ENCODE assay signal across 23 cellular contexts in genomic region chr6:35059606-35060355, GRCh38.
A peak's percentile ranks its signal among the peaks of the same experiment; 100 is the strongest.
DNase-seq lines count a peak whose midpoint lies in the region; ATAC-seq and TF ChIP-seq lines count a peak whose summit lies in the region.
"Had no signal": no experiment of that assay in that cellular context is flagged by ENCODE, and none has a peak within 500 bp of the region (broad histone marks: within the 10 kb centered on the region; RNA-seq: fewer than 3 reads in every experiment).

No MANE protein-coding gene starts in this region.

- peaks cover 3% of the 10 kb centered on the region for H3K27me3 Mint-ChIP-seq in brain
- H3K27me3 Mint-ChIP-seq: activated CD4-positive, alpha-beta memory T cell treated with anti-CD3 and anti-CD28 coated beads for 36 hours; activated naive CD8-positive, alpha-beta T cell treated with anti-CD3 and anti-CD28 coated beads for 36 hours; central memory CD8-positive, alpha-beta T cell had no signal

- H3K4me1 Mint-ChIP-seq in brain: peaks cover 79% of the 10 kb centered on the region

- ATAC-seq in Right ventricle myocardium inferior (no peak), left cardiac atrium (no peak), HG02588 (IDR thresholded peaks at IDR 0.05; ENCODE audit: unreplicated experiment) (no peak), HG03159 (IDR thresholded peaks at IDR 0.05; ENCODE audit: unreplicated experiment) (no peak)

- no peaks in the 10 kb centered on the region for H3K9me3 ChIP-seq in spleen
- H3K9me3 ChIP-seq: prostate gland had no signal

- TF ChIP-seq POLR2A in spleen (IDR thresholded peaks at IDR 0.05): no peak

- H3K4me3 Mint-ChIP-seq in brain: peak overlapping the region in 3 of 5 experiments; percentile 57 to 64 (median 64)
- H3K4me3 Mint-ChIP-seq: activated CD4-positive, alpha-beta memory T cell treated with anti-CD3 and anti-CD28 coated beads for 36 hours; activated naive CD8-positive, alpha-beta T cell treated with anti-CD3 and anti-CD28 coated beads for 36 hours; CD8-positive, alpha-beta T cell; central memory CD8-positive, alpha-beta T cell; T-helper 1 cell treated with Interleukin-12 subunit alpha and Interleukin-12 subunit beta and Interleukin-4 antibody, amounts not matched to agents 30 μg/mL and 1 μg/mL, for 36 hours had no signal

- H3K36me3 ChIP-seq in spleen: peaks cover 0 to 100% (median 56%) of the 10 kb centered on the region in 6 donors
- H3K36me3 ChIP-seq: prostate gland had no signal

- H3K36me3 Mint-ChIP-seq in brain: peaks cover 40% of the 10 kb centered on the region
- H3K36me3 Mint-ChIP-seq: activated naive CD8-positive, alpha-beta T cell treated with anti-CD3 and anti-CD28 coated beads for 36 hours had no signal

- H3K27ac Mint-ChIP-seq in brain: peak overlapping the region in 3 of 5 experiments; percentile 54 to 95 (median 87)
- H3K27ac Mint-ChIP-seq: activated CD4-positive, alpha-beta memory T cell treated with anti-CD3 and anti-CD28 coated beads for 36 hours; activated naive CD8-positive, alpha-beta T cell treated with anti-CD3 and anti-CD28 coated beads for 36 hours; T-helper 1 cell treated with Interleukin-12 subunit alpha and Interleukin-12 subunit beta and Interleukin-4 antibody, amounts not matched to agents 30 μg/mL and 1 μg/mL, for 36 hours had no signal

- peaks cover 0 to 71% (median 27%) of the 10 kb centered on the region in 6 donors for H3K4me1 ChIP-seq in spleen
- H3K4me1 ChIP-seq: prostate gland had no signal

- DNase-seq in Right ventricle myocardium inferior (ENCODE audit: missing footprints) (peak; percentile 4), left cardiac atrium (no peak), midbrain (lab: John Stamatoyannopoulos, UW) (peak; percentile 16), spleen (peak; percentile 53)
- DNase-seq in central memory CD4-positive, alpha-beta T cell: no peak
- DNase-seq: activated CD4-positive, alpha-beta memory T cell treated with anti-CD3 and anti-CD28 coated beads for 36 hours; activated CD4-positive, CD25-positive, alpha-beta regulatory T cell treated with anti-CD3 and anti-CD28 coated beads, Interleukin-2, amount 50 U/mL, for 72 hours; activated effector memory CD4-positive, alpha-beta T cell treated with Interleukin-2 at 50 U/mL for 16 hours; activated naive CD8-positive, alpha-beta T cell treated with anti-CD3 and anti-CD28 coated beads for 36 hours; CD8-positive, alpha-beta T cell; EL; kidney; NCI-H2081; NCI-H345; trophoblast cell had no signal

- H3K27ac ChIP-seq in spleen: no peak overlapping the region
- H3K27ac ChIP-seq: prostate gland had no signal

- no peaks in the 10 kb centered on the region for H3K27me3 ChIP-seq in spleen (replicated peaks in 1 of 7)

- no peak overlapping the region for H3K4me3 ChIP-seq in spleen
- H3K4me3 ChIP-seq: GM12878, lung, prostate gland had no signal

- WGBS in spleen, 5 donors: 86 to 94% (median 90%) methylated on average over 11 to 22 of the region's 22 CpGs

- TF ChIP-seq CTCF in brain (conservative IDR thresholded peaks at IDR 0.05) (no peak), spleen (IDR thresholded peaks at IDR 0.05 in 8 of 11, conservative IDR thresholded peaks at IDR 0.05 in 3 of 11) (no peak)

- intact Hi-C loops in Right ventricle myocardium inferior (cut with DNase I) (loop anchor here (5.0 kb wide), 2 partner anchors 42 to 72 kb away; no protein-coding TSS in a partner anchor), left cardiac atrium (cut with DNase I) (loop anchor here in 1 of 2 donors (5.0 to 10.0 kb wide), 2 partner anchors 42 to 65 kb away; no protein-coding TSS in a partner anchor), spleen (cut with DNase I; ENCODE audit: low total_unique reads) (loop anchor here (10.0 kb wide), 1 partner anchor 45 kb away; no protein-coding TSS in a partner anchor)

- no peaks in the 10 kb centered on the region for H3K9me3 Mint-ChIP-seq in brain
- H3K9me3 Mint-ChIP-seq: activated CD4-positive, alpha-beta memory T cell treated with anti-CD3 and anti-CD28 coated beads for 36 hours; activated naive CD8-positive, alpha-beta T cell treated with anti-CD3 and anti-CD28 coated beads for 36 hours; CD8-positive, alpha-beta T cell; central memory CD8-positive, alpha-beta T cell; T-helper 1 cell treated with Interleukin-12 subunit alpha and Interleukin-12 subunit beta and Interleukin-4 antibody, amounts not matched to agents 30 μg/mL and 1 μg/mL, for 36 hours had no signal

Comparison
In these comparisons a context has a peak if more than half of its experiments do, and no peak if none do; other contexts are left out.
1. DNase-seq: peak in Right ventricle myocardium inferior (single experiment), midbrain (single experiment) and spleen (single experiment); none in left cardiac atrium (single experiment) and central memory CD4-positive, alpha-beta T cell (single experiment).